Comparison of ENCODE assay signal across 8 cellular contexts in the genomic region with DNA sequence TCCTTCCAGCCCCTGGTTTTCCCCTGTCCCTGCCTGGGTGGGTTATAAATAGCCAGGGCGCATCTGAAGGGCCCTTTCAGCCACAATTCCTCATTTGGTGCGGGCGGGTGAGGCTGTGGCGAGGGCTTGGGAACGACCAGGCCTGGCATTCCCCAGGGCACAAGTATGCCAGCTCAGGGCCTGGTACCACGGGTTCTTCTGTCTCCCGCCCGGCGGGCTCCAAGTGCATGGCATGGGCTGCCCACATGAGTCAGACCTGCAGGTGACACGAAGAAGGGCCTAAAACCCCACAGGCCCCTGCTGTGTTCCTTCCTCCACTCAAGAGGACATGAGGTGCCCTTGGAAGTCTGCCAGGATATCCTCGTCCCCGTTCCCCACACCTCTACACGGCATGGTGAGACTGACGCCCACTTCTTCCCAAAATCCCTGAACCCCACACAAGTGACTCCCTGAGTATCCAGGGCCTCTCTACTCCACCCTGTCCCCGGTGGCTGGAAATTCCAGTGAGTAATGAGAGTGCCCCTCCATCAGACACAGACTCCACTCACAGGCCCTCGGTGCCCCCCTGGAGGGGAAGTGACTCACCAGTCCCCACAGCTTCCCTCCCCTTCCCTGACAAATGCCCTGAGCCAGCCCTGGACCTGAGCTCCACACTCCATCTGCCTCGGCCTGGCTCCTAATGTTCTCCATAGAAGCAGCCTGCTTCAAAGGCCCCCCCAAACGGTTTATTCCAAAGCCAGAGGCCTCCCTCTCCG.
A peak's percentile ranks its signal among the peaks of the same experiment; 100 is the strongest.
DNase-seq lines count a peak whose midpoint lies in the region; ATAC-seq and TF ChIP-seq lines count a peak whose summit lies in the region.

No MANE protein-coding gene starts in this region.

- H3K27ac Mint-ChIP-seq in activated naive CD4-positive, alpha-beta T cell treated with anti-CD3 and anti-CD28 coated beads for 36 hours, result no peak overlapping the region

- TF ChIP-seq CTCF in upper lobe of left lung (IDR thresholded peaks at IDR 0.05), result peak in 1 of 6 experiments; percentile 19

- H3K36me3 ChIP-seq in mesodermal cell (ENCODE audit: control insufficient read depth, insufficient read depth, low read length), result peaks cover 5% of the 10 kb centered on the region
- H3K36me3 ChIP-seq in upper lobe of left lung, result no peaks in the 10 kb centered on the region

- H3K9me3 Mint-ChIP-seq in activated naive CD4-positive, alpha-beta T cell treated with anti-CD3 and anti-CD28 coated beads for 36 hours, result no peaks in the 10 kb centered on the region

- H3K27ac ChIP-seq in mesodermal cell (ENCODE audit: low read depth, low read length, severe bottlenecking) (peak overlapping the region; percentile 84), upper lobe of left lung (peak overlapping the region; percentile 91 to 98 (median 95))

- TF ChIP-seq EP300 in upper lobe of left lung (IDR thresholded peaks at IDR 0.05), result peak in 1 of 4 donors; percentile 73

- peaks cover 50% of the 10 kb centered on the region for H3K4me1 Mint-ChIP-seq in activated naive CD4-positive, alpha-beta T cell treated with anti-CD3 and anti-CD28 coated beads for 36 hours (ENCODE audit: low read depth)

- CTCF ChIA-PET in activated naive CD4-positive, alpha-beta T cell treated with anti-CD3 and anti-CD28 coated beads for 36 hours (lab: Charles Lee), result interaction anchor here (1.3 kb wide), 1 partner anchor 11 kb away, joined by 10 read pairs; no protein-coding TSS in a partner anchor

- peak overlapping the region; percentile 47 for H3K4me3 Mint-ChIP-seq in activated naive CD4-positive, alpha-beta T cell treated with anti-CD3 and anti-CD28 coated beads for 36 hours

- H3K4me3 ChIP-seq in mesodermal cell (ENCODE audit: extremely low read depth, insufficient read depth, low read length, poor library complexity, severe bottlenecking) (no peak overlapping the region), upper lobe of left lung (no peak overlapping the region)

- H3K36me3 Mint-ChIP-seq in activated naive CD4-positive, alpha-beta T cell treated with anti-CD3 and anti-CD28 coated beads for 36 hours (ENCODE audit: low read depth), result no peaks in the 10 kb centered on the region

- TF ChIP-seq POLR2A in upper lobe of left lung (IDR thresholded peaks at IDR 0.05), result peak in 2 of 4 donors; percentile 1 to 22

- H3K9me3 ChIP-seq in mesodermal cell (ENCODE audit: control insufficient read depth, low read length), result no peaks in the 10 kb centered on the region
- no peaks in the 10 kb centered on the region for H3K9me3 ChIP-seq in upper lobe of left lung

- intact Hi-C loops in activated naive CD4-positive, alpha-beta T cell treated with anti-CD3 and anti-CD28 coated beads for 36 hours (cut with micrococcal nuclease), result no loop called here

- H3K27me3 ChIP-seq in upper lobe of left lung, result no peaks in the 10 kb centered on the region

- H3K27me3 Mint-ChIP-seq in activated naive CD4-positive, alpha-beta T cell treated with anti-CD3 and anti-CD28 coated beads for 36 hours (ENCODE audit: low read depth), result no peaks in the 10 kb centered on the region

- H3K4me1 ChIP-seq in mesodermal cell (ENCODE audit: control insufficient read depth, insufficient read depth, low read length, poor library complexity, severe bottlenecking) (peaks cover 38% of the 10 kb centered on the region), upper lobe of left lung (peaks cover 63 to 80% (median 67%) of the 10 kb centered on the region in 4 donors)

- 73 to 78% methylated on average over 18 to 19 of the region's 19 CpGs for WGBS in mesodermal cell (ENCODE audit: insufficient coverage in 2 of 2), 2 experiments
- WGBS in upper lobe of left lung, 2 donors, result 26 to 38% methylated on average over 13 to 19 of the region's 19 CpGs

- DNase-seq in activated naive CD4-positive, alpha-beta T cell treated with anti-CD3 and anti-CD28 coated beads for 36 hours, result peak; percentile 42
- no peak for DNase-seq in activated naive CD4-positive, alpha-beta T cell (lab: John Stamatoyannopoulos, UW)
- DNase-seq in RKO (ENCODE audit: low spot score), result peak; percentile 80
- DNase-seq in dermis blood vessel endothelial cell, result peak; percentile 89
- DNase-seq in upper lobe of left lung, result peak in 1 of 2 donors; percentile 94

- ATAC-seq in upper lobe of left lung (ENCODE audit: low FRiP score in 2 of 2), result peak; percentile 58 to 79
- no peak for ATAC-seq in GM21423 (IDR thresholded peaks at IDR 0.05; ENCODE audit: unreplicated experiment)
- ATAC-seq in HG03045 (IDR thresholded peaks at IDR 0.05; ENCODE audit: unreplicated experiment), result no peak

Comparison
In these comparisons a context has a peak if more than half of its experiments do, and no peak if none do; other contexts are left out.
1. DNase-seq: peak in activated naive CD4-positive, alpha-beta T cell treated with anti-CD3 and anti-CD28 coated beads for 36 hours (single experiment), RKO (single experiment) and dermis blood vessel endothelial cell (single experiment); none in activated naive CD4-positive, alpha-beta T cell (0 of 4).
2. ATAC-seq: peak in upper lobe of left lung (2 of 2); none in GM21423 (single experiment) and HG03045 (single experiment).